Comparison of ENCODE assay signal across 20 cellular contexts in the genomic region with DNA sequence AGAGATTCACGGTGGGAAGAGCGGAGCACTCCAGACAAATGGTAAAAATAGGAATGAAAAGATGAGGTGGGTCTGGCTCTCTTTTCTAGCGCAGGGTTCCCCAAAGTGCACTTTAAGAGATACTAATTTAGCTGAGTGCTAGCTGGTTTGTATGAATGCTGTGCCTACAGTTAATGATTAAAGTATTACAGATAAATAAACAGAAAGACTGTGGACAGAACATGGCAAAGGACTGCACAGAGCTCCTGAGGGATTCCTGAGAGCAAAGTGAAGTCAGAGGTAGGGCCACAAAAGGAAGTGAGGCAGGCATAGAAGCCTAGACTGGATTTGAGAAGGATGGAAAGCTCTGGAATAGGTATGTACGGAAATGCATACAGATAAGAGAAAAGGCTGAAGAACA.
"Had no signal": no experiment of that assay in that cellular context is flagged by ENCODE, and none has a peak within 500 bp of the region (broad histone marks: within the 10 kb centered on the region; RNA-seq: fewer than 3 reads in every experiment).

No MANE protein-coding gene starts in this region.

- H3K4me2 ChIP-seq: hepatocyte had no signal

- H3K27ac ChIP-seq: dorsolateral prefrontal cortex, hepatocyte, neutrophil, tibial artery had no signal

- H3K9me3 ChIP-seq: neutrophil, tibial artery had no signal

- FAIRE-seq: urothelium cell line had no signal

- H3K27ac Mint-ChIP-seq: activated CD8-positive, alpha-beta memory T cell treated with anti-CD3 and anti-CD28 coated beads, Interleukin-2, amount 10 ng/mL, durations not matched to agents 7 days and 5 days; brain; natural killer cell treated with Interleukin-12 subunit alpha and Interleukin-12 subunit beta and Interleukin-15 and Interleukin-18, amount 100 ng/mL, for 72 hours; T-helper 1 cell treated with Interleukin-12 subunit alpha and Interleukin-12 subunit beta and Interleukin-4 antibody, amounts not matched to agents 30 μg/mL and 1 μg/mL, for 36 hours had no signal

- H3K9me3 Mint-ChIP-seq: natural killer cell treated with Interleukin-12 subunit alpha and Interleukin-12 subunit beta and Interleukin-15 and Interleukin-18, amount 100 ng/mL, for 72 hours; T-helper 1 cell treated with Interleukin-12 subunit alpha and Interleukin-12 subunit beta and Interleukin-4 antibody, amounts not matched to agents 30 μg/mL and 1 μg/mL, for 36 hours had no signal

- ATAC-seq: activated CD4-positive, CD25-positive, alpha-beta regulatory T cell treated with anti-CD3 and anti-CD28 coated beads, Interleukin-2, amount 50 U/mL, for 24 hours; activated CD8-positive, alpha-beta memory T cell treated with anti-CD3 and anti-CD28 coated beads, Interleukin-2, amount 10 ng/mL, durations not matched to agents 7 days and 5 days; left cardiac atrium; natural killer cell treated with Interleukin-12 subunit alpha and Interleukin-12 subunit beta and Interleukin-15 and Interleukin-18, amount 100 ng/mL, for 72 hours had no signal

- H3K4me1 ChIP-seq: tibial artery had no signal

- H3K27me3 Mint-ChIP-seq: activated CD8-positive, alpha-beta memory T cell treated with anti-CD3 and anti-CD28 coated beads, Interleukin-2, amount 10 ng/mL, durations not matched to agents 7 days and 5 days; natural killer cell treated with Interleukin-12 subunit alpha and Interleukin-12 subunit beta and Interleukin-15 and Interleukin-18, amount 100 ng/mL, for 72 hours had no signal

- H3K27me3 ChIP-seq: dorsolateral prefrontal cortex, hepatocyte, neutrophil, tibial artery had no signal

- DNase-seq: activated CD4-positive, alpha-beta T cell treated with anti-CD3 and anti-CD28 coated beads, Interleukin-2, amount 50 U/mL, for 48 hours; activated CD8-positive, alpha-beta memory T cell treated with anti-CD3 and anti-CD28 coated beads, Interleukin-2, amount 10 ng/mL, durations not matched to agents 7 days and 5 days; activated effector memory CD4-positive, alpha-beta T cell treated with anti-CD3 and anti-CD28 coated beads, Interleukin-2, amount 50 U/mL, for 16 hours; amygdala; caudate nucleus; dorsolateral prefrontal cortex; foreskin fibroblast; left cardiac atrium; retina; stimulated activated naive CD4-positive, alpha-beta T cell; substantia nigra; tibial artery had no signal

- H3K4me3 ChIP-seq: dorsolateral prefrontal cortex, hepatocyte, lung, tibial artery had no signal

- H3K79me2 ChIP-seq: hepatocyte had no signal

- H2AFZ ChIP-seq: hepatocyte had no signal

- H3K4me3 Mint-ChIP-seq: activated CD8-positive, alpha-beta memory T cell treated with anti-CD3 and anti-CD28 coated beads, Interleukin-2, amount 10 ng/mL, durations not matched to agents 7 days and 5 days; brain; natural killer cell treated with Interleukin-12 subunit alpha and Interleukin-12 subunit beta and Interleukin-15 and Interleukin-18, amount 100 ng/mL, for 72 hours; T-helper 1 cell treated with Interleukin-12 subunit alpha and Interleukin-12 subunit beta and Interleukin-4 antibody, amounts not matched to agents 30 μg/mL and 1 μg/mL, for 36 hours had no signal
